Comparison of ENCODE assay signal across 16 cellular contexts in genomic region chr4:37678624-37679023, GRCh38.
"Had no signal": no experiment of that assay in that cellular context is flagged by ENCODE, and none has a peak within 500 bp of the region (broad histone marks: within the 10 kb centered on the region; RNA-seq: fewer than 3 reads in every experiment).

No MANE protein-coding gene starts in this region.

- H3K27me3 ChIP-seq: esophagus muscularis mucosa, right lobe of liver had no signal

- H3K36me3 ChIP-seq: esophagus muscularis mucosa, right lobe of liver had no signal

- H3K27me3 Mint-ChIP-seq: activated naive CD8-positive, alpha-beta T cell treated with anti-CD3 and anti-CD28 coated beads, Interleukin-2, amount 10 ng/mL, durations not matched to agents 7 days and 5 days had no signal

- H3K4me3 ChIP-seq: esophagus muscularis mucosa, psoas muscle, right lobe of liver had no signal

- ATAC-seq: psoas muscle had no signal

- DNase-seq: activated CD4-positive, alpha-beta T cell treated with anti-CD3 and anti-CD28 coated beads, Interleukin-2, amount 50 U/mL, for 1 hour; activated CD8-positive, alpha-beta memory T cell treated with anti-CD3 and anti-CD28 coated beads for 24 hours; activated naive CD4-positive, alpha-beta T cell; activated naive CD8-positive, alpha-beta T cell treated with anti-CD3 and anti-CD28 coated beads, Interleukin-2, amount 10 ng/mL, durations not matched to agents 7 days and 5 days; anterior cingulate cortex; effector CD4-positive, alpha-beta T cell; foreskin fibroblast; glutamatergic neuron; kidney glomerular epithelial cell; midbrain; psoas muscle; right lobe of liver; T-helper 9 cell had no signal

- H3K4me3 Mint-ChIP-seq: activated naive CD8-positive, alpha-beta T cell treated with anti-CD3 and anti-CD28 coated beads, Interleukin-2, amount 10 ng/mL, durations not matched to agents 7 days and 5 days; activated T-helper 1 cell treated with anti-CD3 and anti-CD28 coated beads, Interleukin-12 subunit alpha, Interleukin-12 subunit beta, Interleukin-2, Interleukin-4 antibody, amounts not matched to agents 30 ng/mL and 10 ng/mL and 1 ng/mL, durations not matched to agents 14 hours and 24 hours and 36 hours; neural crest cell had no signal

- H3K27ac Mint-ChIP-seq: activated naive CD8-positive, alpha-beta T cell treated with anti-CD3 and anti-CD28 coated beads, Interleukin-2, amount 10 ng/mL, durations not matched to agents 7 days and 5 days; activated T-helper 1 cell treated with anti-CD3 and anti-CD28 coated beads, Interleukin-12 subunit alpha, Interleukin-12 subunit beta, Interleukin-2, Interleukin-4 antibody, amounts not matched to agents 30 ng/mL and 10 ng/mL and 1 ng/mL, durations not matched to agents 14 hours and 24 hours and 36 hours had no signal

- H3K27ac ChIP-seq: esophagus muscularis mucosa, psoas muscle, right lobe of liver had no signal

- H3K9me3 ChIP-seq: esophagus muscularis mucosa, psoas muscle, right lobe of liver had no signal
